Comparison of ENCODE assay signal across 1 cellular context in genomic region chr9:36543916-36544315, GRCh38.
TF ChIP-seq lines count a peak whose summit lies in the region.

No MANE protein-coding gene starts in this region.

TF ChIP-seq in GM23338, 12 proteins besides CTCF, POLR2A, EP300 and RAD21 (continued from another document):
- TF ChIP-seq ZNF462 (CRISPR knock-in tag; IDR thresholded peaks at IDR 0.05) (no peak), EZH2 (IDR thresholded peaks at IDR 0.05; ENCODE audit: low read depth, unreplicated experiment) (no peak), ZNF114 (CRISPR knock-in tag; IDR thresholded peaks at IDR 0.05) (no peak)
